Comparison of ENCODE assay signal across 35 cellular contexts in genomic region chr1:24344090-24344742, GRCh38. TPM values are rescaled to one million over a fixed set of nuclear protein-coding genes. Genes with fewer than 3 reads are reported as not detected.
A peak's percentile ranks its signal among the peaks of the same experiment; 100 is the strongest.
DNase-seq lines count a peak whose midpoint lies in the region; ATAC-seq and TF ChIP-seq lines count a peak whose summit lies in the region.
"Had no signal": no experiment of that assay in that cellular context is flagged by ENCODE, and none has a peak within 500 bp of the region (broad histone marks: within the 10 kb centered on the region; RNA-seq: fewer than 3 reads in every experiment).

No MANE protein-coding gene starts in this region.

- ATAC-seq in activated CD8-positive, alpha-beta memory T cell treated with anti-CD3 and anti-CD28 coated beads, Interleukin-2, amount 10 ng/mL, durations not matched to agents 7 days and 5 days = no peak
- ATAC-seq in HG03442 (IDR thresholded peaks at IDR 0.05; ENCODE audit: unreplicated experiment) = no peak
- ATAC-seq: GM23338, pancreas had no signal

- H3K27ac Mint-ChIP-seq in activated CD8-positive, alpha-beta memory T cell treated with anti-CD3 and anti-CD28 coated beads, Interleukin-2, amount 10 ng/mL, durations not matched to agents 7 days and 5 days = no peak overlapping the region
- H3K27ac Mint-ChIP-seq: activated naive CD8-positive, alpha-beta T cell treated with anti-CD3 and anti-CD28 coated beads, Interleukin-2, amount 10 ng/mL, durations not matched to agents 7 days and 5 days; GM23338; nephron had no signal

- H3K4me1 ChIP-seq in thyroid gland = peaks cover 0 to 12% of the 10 kb centered on the region in 2 donors
- H3K4me1 ChIP-seq: pancreas, spleen, transverse colon had no signal

- H3K27ac ChIP-seq in thyroid gland = no peak overlapping the region
- H3K27ac ChIP-seq: 22Rv1, cardiac muscle cell, coronary artery, pancreas, PC-9, spleen, transverse colon, WERI-Rb-1 had no signal

- H3K27me3 ChIP-seq in thyroid gland = no peaks in the 10 kb centered on the region
- H3K27me3 ChIP-seq: cardiac muscle cell, pancreas, transverse colon had no signal

- no peaks in the 10 kb centered on the region for H3K36me3 ChIP-seq in thyroid gland
- H3K36me3 ChIP-seq: cardiac muscle cell, pancreas, spleen, transverse colon, WERI-Rb-1 had no signal

- H3K27me3 Mint-ChIP-seq in activated CD8-positive, alpha-beta memory T cell treated with anti-CD3 and anti-CD28 coated beads, Interleukin-2, amount 10 ng/mL, durations not matched to agents 7 days and 5 days = peaks cover 4% of the 10 kb centered on the region

- no peak overlapping the region for H3K4me3 ChIP-seq in thyroid gland (replicated peaks in 1 of 3)
- H3K4me3 ChIP-seq: cardiac muscle cell, coronary artery, GM23338, pancreas, PC-9, spleen, transverse colon had no signal

- CTCF ChIA-PET in activated CD8-positive, alpha-beta memory T cell treated with anti-CD3 and anti-CD28 coated beads, Interleukin-2, amount 10 ng/mL, durations not matched to agents 7 days and 5 days (lab: Charles Lee) = interaction anchor here (0.8 kb wide), 1 partner anchor 47 kb away, joined by 4 read pairs; no protein-coding TSS in a partner anchor

- no peaks in the 10 kb centered on the region for H3K4me1 Mint-ChIP-seq in activated CD8-positive, alpha-beta memory T cell treated with anti-CD3 and anti-CD28 coated beads, Interleukin-2, amount 10 ng/mL, durations not matched to agents 7 days and 5 days
- H3K4me1 Mint-ChIP-seq: activated naive CD8-positive, alpha-beta T cell treated with anti-CD3 and anti-CD28 coated beads, Interleukin-2, amount 10 ng/mL, durations not matched to agents 7 days and 5 days had no signal

- no peaks in the 10 kb centered on the region for H3K9me3 ChIP-seq in thyroid gland
- H3K9me3 ChIP-seq: pancreas, spleen, transverse colon had no signal

- no peak for TF ChIP-seq CTCF in thyroid gland (IDR thresholded peaks at IDR 0.05)

- intact Hi-C loops in thyroid gland (cut with DNase I) = no loop called here

- TF ChIP-seq POLR2A in thyroid gland (IDR thresholded peaks at IDR 0.05) = no peak

- H3K4me3 Mint-ChIP-seq in activated CD8-positive, alpha-beta memory T cell treated with anti-CD3 and anti-CD28 coated beads, Interleukin-2, amount 10 ng/mL, durations not matched to agents 7 days and 5 days = no peak overlapping the region
- H3K4me3 Mint-ChIP-seq: activated naive CD8-positive, alpha-beta T cell treated with anti-CD3 and anti-CD28 coated beads, Interleukin-2, amount 10 ng/mL, durations not matched to agents 7 days and 5 days; GM23338; nephron had no signal

- no peaks in the 10 kb centered on the region for H3K36me3 Mint-ChIP-seq in activated CD8-positive, alpha-beta memory T cell treated with anti-CD3 and anti-CD28 coated beads, Interleukin-2, amount 10 ng/mL, durations not matched to agents 7 days and 5 days
- H3K36me3 Mint-ChIP-seq: activated naive CD8-positive, alpha-beta T cell treated with anti-CD3 and anti-CD28 coated beads, Interleukin-2, amount 10 ng/mL, durations not matched to agents 7 days and 5 days had no signal

- DNase-seq in DMS 273 (lab: John Stamatoyannopoulos, UW; ENCODE audit: unreplicated experiment) (peak; percentile 70), DMS 273 treated with DMSO at 0.1 percent for 48 hours (lab: John Stamatoyannopoulos, UW) (no peak), RPMI7951 (ENCODE audit: low read depth) (peak; percentile 43), hepatic stellate cell (ENCODE audit: low spot score) (peak; percentile 27), thyroid gland (peak; percentile 13 to 40), NCI-H2196 treated with DMSO at 0.1 percent for 48 hours (lab: John Stamatoyannopoulos, UW; ENCODE audit: unreplicated experiment) (no peak)
- no peak for DNase-seq in activated CD8-positive, alpha-beta memory T cell treated with anti-CD3 and anti-CD28 coated beads, Interleukin-2, amount 10 ng/mL, durations not matched to agents 7 days and 5 days
- DNase-seq: activated CD4-positive, alpha-beta T cell treated with anti-CD3 and anti-CD28 coated beads for 4 hours; activated effector memory CD4-positive, alpha-beta T cell treated with anti-CD3 and anti-CD28 coated beads, Interleukin-2, amount 50 U/mL, for 16 hours; activated naive CD8-positive, alpha-beta T cell treated with anti-CD3 and anti-CD28 coated beads, Interleukin-2, amount 10 ng/mL, durations not matched to agents 7 days and 5 days; effector CD8-positive, alpha-beta T cell; GF-D8; KG1; mammary epithelial cell; MM.1S; NCI-H1417; NCI-H2029; NCI-H226; NCI-H69; pancreas; PC-9; SIG-M5; spleen; stimulated activated CD4-positive, alpha-beta T cell treated with anti-CD3 and anti-CD28 coated beads, Interleukin-2, amount 100 ng/mL, for 24 hours; stimulated activated CD8-positive, alpha-beta memory T cell treated with anti-CD3 and anti-CD28 coated beads, Interleukin-4, amount 100 ng/mL, for 48 hours; SW 1271; transverse colon; WERI-Rb-1 had no signal

- 68 to 69% methylated on average over 6 to 7 of the region's 8 CpGs for WGBS in thyroid gland, 2 donors

- no peaks in the 10 kb centered on the region for H3K9me3 Mint-ChIP-seq in activated CD8-positive, alpha-beta memory T cell treated with anti-CD3 and anti-CD28 coated beads, Interleukin-2, amount 10 ng/mL, durations not matched to agents 7 days and 5 days (ENCODE audit: low read depth)
- H3K9me3 Mint-ChIP-seq: activated naive CD8-positive, alpha-beta T cell treated with anti-CD3 and anti-CD28 coated beads, Interleukin-2, amount 10 ng/mL, durations not matched to agents 7 days and 5 days; GM23338; nephron had no signal

RNA-seq across cellular contexts. Expression of gene GRHL3, which starts 25.1 kb away (rescaled TPM):
- total RNA-seq in RPMI7951 (2014; rRNA removed; shearing (Covaris generic)) = not detected in 2 replicates
- under 1 TPM in 2 of 4 donors, not detected in 2; 0.11 to 0.27 TPM for total RNA-seq in thyroid gland
- total RNA-seq in activated CD8-positive, alpha-beta memory T cell treated with anti-CD3 and anti-CD28 coated beads, Interleukin-2, amount 10 ng/mL, durations not matched to agents 7 days and 5 days = under 1 TPM in 1 of 2 experiments, not detected in 1; 0.85 TPM
- total RNA-seq: activated naive CD8-positive, alpha-beta T cell treated with anti-CD3 and anti-CD28 coated beads, Interleukin-2, amount 10 ng/mL, durations not matched to agents 7 days and 5 days; glomerular endothelial cell; spleen; transverse colon had no signal

Comparison
In these comparisons a context has a peak if more than half of its experiments do, and no peak if none do; other contexts are left out.
1. DNase-seq: peak in DMS 273 (single experiment), RPMI7951 (single experiment), hepatic stellate cell (single experiment) and thyroid gland (2 of 2); none in DMS 273 treated with DMSO at 0.1 percent for 48 hours (single experiment), activated CD8-positive, alpha-beta memory T cell treated with anti-CD3 and anti-CD28 coated beads, Interleukin-2, amount 10 ng/mL, durations not matched to agents 7 days and 5 days (single experiment) and NCI-H2196 treated with DMSO at 0.1 percent for 48 hours (single experiment).